Comparison of ENCODE assay signal across 8 cellular contexts in genomic region chr3:39051649-39052557, GRCh38. TPM values are rescaled to one million over a fixed set of nuclear protein-coding genes. Genes with fewer than 3 reads are reported as not detected.
DNase-seq lines count a peak whose midpoint lies in the region; ATAC-seq and TF ChIP-seq lines count a peak whose summit lies in the region.

Gene SCN11A (minus strand): TSS chr3:39051944. CDS start chr3:38950362, 101,582 bp downstream.
Gene WDR48 (plus strand): TSS chr3:39052016. CDS start chr3:39052026, 10 bp downstream.

- peaks cover 13 to 68% (median 42%) of the 10 kb centered on the region in 6 donors for H3K4me1 ChIP-seq in spleen

- H3K27me3 ChIP-seq in spleen (replicated peaks in 1 of 7) = no peaks in the 10 kb centered on the region

- peak within 1 kb of the TSS; percentile 91 to 95 (median 92) for H3K27ac ChIP-seq in spleen

- WGBS in spleen, 5 donors = 0 to 2% (median 0%) methylated on average over 26 to 68 of the region's 68 CpGs

- no peak for TF ChIP-seq CTCF in AG09309 (IDR thresholded peaks at IDR 0.05; ENCODE audit: control insufficient read depth, insufficient read depth, low read depth, low read length, missing control alignments)
- peak in 2 of 11 experiments; percentile 12 to 20 for TF ChIP-seq CTCF in spleen (IDR thresholded peaks at IDR 0.05 in 8 of 11, conservative IDR thresholded peaks at IDR 0.05 in 3 of 11)

- peak in 2 of 3 donors; percentile 88 to 93 for TF ChIP-seq POLR2A in spleen (IDR thresholded peaks at IDR 0.05)

- H3K36me3 ChIP-seq in spleen = no peaks in the 10 kb centered on the region

- DNase-seq in AG09309 (ENCODE audit: low read depth) (peak; percentile 49), NCI-H226 (peak; percentile 82), iris pigment epithelial cell (ENCODE audit: low read depth) (peak; percentile 93), spleen (peak; percentile 99)
- DNase-seq in activated CD4-positive, CD25-positive, alpha-beta regulatory T cell (lab: John Stamatoyannopoulos, UW) = peak; percentile 77 to 89 (median 84)
- peak; percentile 91 for DNase-seq in central memory CD4-positive, alpha-beta T cell

- ATAC-seq in GM19023 (IDR thresholded peaks at IDR 0.05; ENCODE audit: unreplicated experiment) (peak; percentile 99), HG03196 (IDR thresholded peaks at IDR 0.05; ENCODE audit: unreplicated experiment) (peak; percentile 99)

- intact Hi-C loops in spleen (cut with DNase I; ENCODE audit: low total_unique reads) = no loop called here

- H3K4me3 ChIP-seq in AG09309 (ENCODE audit: control insufficient read depth, low read depth, low read length) (peak within 1 kb of the TSS; percentile 97), spleen (peak within 1 kb of the TSS; percentile 82 to 99 (median 96))

- H3K9me3 ChIP-seq in spleen = no peaks in the 10 kb centered on the region

RNA-seq across cellular contexts. Expression of gene SCN11A, which starts in this region (rescaled TPM):
- 1 to 10 TPM in 6 of 7 donors, under 1 TPM in 1; 0.65 to 6.0 (median 3.4) TPM for total RNA-seq in spleen
- polyA plus RNA-seq in spleen = 1 to 10 TPM in 2 of 3 donors, under 1 TPM in 1; 0.26 to 2.6 (median 1.5) TPM

RNA-seq across cellular contexts. Expression of gene WDR48, which starts in this region (rescaled TPM):
- total RNA-seq in spleen = 10 to 100 TPM; 32.7 to 45.0 (median 36.9) TPM
- 10 to 100 TPM; 11.1 to 13.4 (median 12.7) TPM for polyA plus RNA-seq in spleen

Comparison
In these comparisons a context has a peak if more than half of its experiments do, and no peak if none do; other contexts are left out.
1. Peak in every context shown above with its lines: DNase-seq, ATAC-seq, H3K4me3 ChIP-seq and H3K27ac ChIP-seq.
2. DNase-seq: peak in every context shown above with its lines; median percentile 99 in spleen; 93 in iris pigment epithelial cell; 91 in central memory CD4-positive, alpha-beta T cell; 84 in activated CD4-positive, CD25-positive, alpha-beta regulatory T cell; 82 in NCI-H226; 49 in AG09309.